10 cellular contexts compared by ENCODE assay signal in the genomic region with DNA sequence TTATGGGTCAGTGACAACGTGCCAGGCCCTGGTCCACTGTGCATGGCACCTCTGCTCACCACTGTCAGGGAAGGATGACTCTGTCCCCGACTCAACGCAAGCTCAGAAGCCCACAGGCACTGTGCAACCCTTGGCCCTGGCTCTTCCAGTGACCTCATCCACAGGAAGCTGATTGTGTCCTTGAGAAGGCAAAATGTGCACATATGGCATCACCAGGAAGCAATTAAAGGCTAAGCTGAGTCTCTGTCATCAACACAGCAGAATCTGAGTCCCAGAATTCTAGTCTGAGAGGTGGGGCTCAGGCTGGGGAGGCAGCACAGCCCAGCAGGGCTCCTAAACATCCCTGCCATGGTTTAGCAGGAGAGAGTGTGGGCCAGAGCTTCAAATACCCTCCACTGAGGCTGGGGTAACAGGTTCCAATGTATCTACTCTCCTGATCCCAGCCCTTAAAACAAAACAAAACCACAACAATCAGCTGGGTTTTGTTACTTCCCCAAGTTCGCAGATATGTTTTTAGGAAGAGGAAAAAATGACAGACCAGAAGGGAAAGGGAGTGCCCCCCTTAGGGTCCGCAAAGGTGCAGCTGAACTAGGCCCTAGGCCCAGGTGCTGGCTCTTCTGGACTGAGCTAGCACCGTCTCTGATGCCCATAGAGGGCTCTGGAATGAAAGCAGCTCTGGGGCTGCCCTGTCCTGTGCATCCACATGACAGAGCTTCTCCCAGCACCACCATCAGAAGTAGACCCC. TPM values are rescaled to one million over a fixed set of nuclear protein-coding genes. Genes with fewer than 3 reads are reported as not detected.
DNase-seq lines count a peak whose midpoint lies in the region; ATAC-seq lines count a peak whose summit lies in the region.
"Had no signal": no experiment of that assay in that cellular context is flagged by ENCODE, and none has a peak within 500 bp of the region (broad histone marks: within the 10 kb centered on the region; RNA-seq: fewer than 3 reads in every experiment).

No MANE protein-coding gene starts in this region.

- peaks cover 13% of the 10 kb centered on the region for H3K4me1 Mint-ChIP-seq in activated CD4-positive, alpha-beta T cell treated with anti-CD3 and anti-CD28 coated beads for 36 hours
- peaks cover 15% of the 10 kb centered on the region for H3K4me1 Mint-ChIP-seq in stimulated activated effector memory CD8-positive, alpha-beta T cell treated with anti-CD3 and anti-CD28 coated beads, Interleukin-12 subunit alpha, Interleukin-12 subunit beta, amount 100 ng/mL, for 72 hours

- CTCF ChIA-PET in activated CD4-positive, alpha-beta T cell treated with anti-CD3 and anti-CD28 coated beads for 36 hours (lab: Charles Lee): interaction anchor here (0.5 to 1.3 kb wide), 5 partner anchors 12 to 1346 kb away, joined by 3 to 5 read pairs (median 3); no protein-coding TSS in a partner anchor

- DNase-seq in activated CD4-positive, alpha-beta T cell treated with anti-CD3 and anti-CD28 coated beads for 36 hours: no peak
- no peak for DNase-seq in activated CD4-positive, alpha-beta T cell treated with anti-CD3 and anti-CD28 coated beads for 4 hours
- peak; percentile 89 for DNase-seq in NCI-H2029 (lab: John Stamatoyannopoulos, UW)
- DNase-seq in dermis blood vessel endothelial cell: peak; percentile 61
- DNase-seq in stimulated activated effector memory CD8-positive, alpha-beta T cell treated with anti-CD3 and anti-CD28 coated beads, Interleukin-12 subunit alpha, Interleukin-12 subunit beta, amount 100 ng/mL, for 72 hours (ENCODE audit: low spot score in 2 of 2): peak in 1 of 2 donors; percentile 28
- DNase-seq in NCI-H187 treated with DMSO at 0.1 percent for 48 hours (lab: John Stamatoyannopoulos, UW): no peak
- DNase-seq: NCI-H526, nucleus accumbens had no signal

- POLR2A ChIA-PET in activated CD4-positive, alpha-beta T cell treated with anti-CD3 and anti-CD28 coated beads for 36 hours (lab: Charles Lee): interaction anchor here (0.6 to 1.2 kb wide), 4 partner anchors 25 to 88 kb away, joined by 3 to 5 read pairs (median 4); no protein-coding TSS in a partner anchor

- peaks cover 6% of the 10 kb centered on the region for H3K27me3 Mint-ChIP-seq in activated CD4-positive, alpha-beta T cell treated with anti-CD3 and anti-CD28 coated beads for 36 hours

- no peak overlapping the region for H3K4me3 Mint-ChIP-seq in activated CD4-positive, alpha-beta T cell treated with anti-CD3 and anti-CD28 coated beads for 36 hours
- H3K4me3 Mint-ChIP-seq in stimulated activated effector memory CD8-positive, alpha-beta T cell treated with anti-CD3 and anti-CD28 coated beads, Interleukin-12 subunit alpha, Interleukin-12 subunit beta, amount 100 ng/mL, for 72 hours: no peak overlapping the region

- intact Hi-C loops in activated CD4-positive, alpha-beta T cell treated with anti-CD3 and anti-CD28 coated beads for 36 hours (cut with DNase I, micrococcal nuclease): loop anchor here in 1 of 2 experiments (1.0 kb wide), 1 partner anchor 25 kb away; no protein-coding TSS in a partner anchor

- no peaks in the 10 kb centered on the region for H3K9me3 Mint-ChIP-seq in activated CD4-positive, alpha-beta T cell treated with anti-CD3 and anti-CD28 coated beads for 36 hours (ENCODE audit: low read depth)
- H3K9me3 Mint-ChIP-seq in stimulated activated effector memory CD8-positive, alpha-beta T cell treated with anti-CD3 and anti-CD28 coated beads, Interleukin-12 subunit alpha, Interleukin-12 subunit beta, amount 100 ng/mL, for 72 hours: no peaks in the 10 kb centered on the region

- H3K27ac Mint-ChIP-seq in activated CD4-positive, alpha-beta T cell treated with anti-CD3 and anti-CD28 coated beads for 36 hours: peak overlapping the region; percentile 61
- H3K27ac Mint-ChIP-seq in stimulated activated effector memory CD8-positive, alpha-beta T cell treated with anti-CD3 and anti-CD28 coated beads, Interleukin-12 subunit alpha, Interleukin-12 subunit beta, amount 100 ng/mL, for 72 hours: no peak overlapping the region

- ATAC-seq in activated CD4-positive, alpha-beta T cell treated with anti-CD3 and anti-CD28 coated beads for 36 hours: peak; percentile 67
- peak; percentile 35 for ATAC-seq in stimulated activated effector memory CD8-positive, alpha-beta T cell treated with anti-CD3 and anti-CD28 coated beads, Interleukin-12 subunit alpha, Interleukin-12 subunit beta, amount 100 ng/mL, for 72 hours
- ATAC-seq in HG03520 (IDR thresholded peaks at IDR 0.05; ENCODE audit: unreplicated experiment) (no peak), HG03460 (IDR thresholded peaks at IDR 0.05; ENCODE audit: unreplicated experiment) (no peak)

- H3K36me3 Mint-ChIP-seq in activated CD4-positive, alpha-beta T cell treated with anti-CD3 and anti-CD28 coated beads for 36 hours (ENCODE audit: low read depth): no peaks in the 10 kb centered on the region
- no peaks in the 10 kb centered on the region for H3K36me3 Mint-ChIP-seq in stimulated activated effector memory CD8-positive, alpha-beta T cell treated with anti-CD3 and anti-CD28 coated beads, Interleukin-12 subunit alpha, Interleukin-12 subunit beta, amount 100 ng/mL, for 72 hours

RNA-seq across cellular contexts. Expression of a gene that starts 33.5 kb away (rescaled TPM):
- total RNA-seq in activated CD4-positive, alpha-beta T cell treated with anti-CD3 and anti-CD28 coated beads for 36 hours: 1 to 10 TPM; 1.1 to 1.5 TPM
- 0.37 and 0.68 TPM in 2 replicates for total RNA-seq in dermis blood vessel endothelial cell

Comparison
In these comparisons a context has a peak if more than half of its experiments do, and no peak if none do; other contexts are left out.
1. ATAC-seq: peak in activated CD4-positive, alpha-beta T cell treated with anti-CD3 and anti-CD28 coated beads for 36 hours (single experiment) and stimulated activated effector memory CD8-positive, alpha-beta T cell treated with anti-CD3 and anti-CD28 coated beads, Interleukin-12 subunit alpha, Interleukin-12 subunit beta, amount 100 ng/mL, for 72 hours (single experiment); none in HG03520 (single experiment) and HG03460 (single experiment).
2. DNase-seq: peak in NCI-H2029 (single experiment) and dermis blood vessel endothelial cell (single experiment); none in activated CD4-positive, alpha-beta T cell treated with anti-CD3 and anti-CD28 coated beads for 36 hours (single experiment), activated CD4-positive, alpha-beta T cell treated with anti-CD3 and anti-CD28 coated beads for 4 hours (0 of 2) and NCI-H187 treated with DMSO at 0.1 percent for 48 hours (single experiment).